ENCODE assay signal across 8 cellular contexts in the genomic region with DNA sequence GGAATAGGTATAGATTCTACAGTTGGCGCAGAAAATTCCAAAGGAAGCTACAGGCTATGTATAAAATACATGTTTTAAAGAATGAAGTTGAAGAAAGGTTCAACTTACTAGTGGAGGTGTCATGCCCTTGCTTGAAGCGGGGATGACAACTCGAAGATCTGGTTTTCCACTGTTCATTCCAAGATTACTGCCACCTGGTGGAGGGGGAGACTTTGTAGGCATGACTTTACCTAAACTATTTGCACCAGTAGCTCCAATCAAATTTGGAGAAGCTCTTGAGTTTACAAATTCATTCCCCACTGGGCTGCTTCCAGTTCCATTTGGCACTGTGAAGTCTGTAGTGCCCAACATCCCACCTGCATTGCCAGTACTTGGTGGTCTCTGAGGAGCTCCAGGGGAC.
A peak's percentile ranks its signal among the peaks of the same experiment; 100 is the strongest.
DNase-seq lines count a peak whose midpoint lies in the region; ATAC-seq and TF ChIP-seq lines count a peak whose summit lies in the region.
"Had no signal": no experiment of that assay in that cellular context is flagged by ENCODE, and none has a peak within 500 bp of the region (broad histone marks: within the 10 kb centered on the region; RNA-seq: fewer than 3 reads in every experiment).

No MANE protein-coding gene starts in this region.

- H3K36me3 ChIP-seq in vagina, result no peaks in the 10 kb centered on the region

- DNase-seq in ELF-1 (ENCODE audit: low read depth, low spot score) (peak; percentile 16), HPDE6-E6E7 (ENCODE audit: extremely low spot score) (peak; percentile 1), SW480 (ENCODE audit: low spot score) (peak; percentile 7), kidney tubule cell (ENCODE audit: low spot score) (peak; percentile 13), vagina (ENCODE audit: extremely low spot score in 2 of 2) (no peak)

- intact Hi-C loops in vagina (cut with DNase I), result no loop called here

- TF ChIP-seq CTCF in vagina (IDR thresholded peaks at IDR 0.05), result no peak

- no peaks in the 10 kb centered on the region for H3K9me3 ChIP-seq in vagina

- H3K4me3 ChIP-seq in vagina, result no peak overlapping the region

- ATAC-seq in GM18858 (IDR thresholded peaks at IDR 0.05; ENCODE audit: unreplicated experiment) (no peak), GM19023 (IDR thresholded peaks at IDR 0.05; ENCODE audit: unreplicated experiment) (no peak)
- ATAC-seq: naive thymus-derived CD8-positive, alpha-beta T cell had no signal

- H3K27me3 ChIP-seq in vagina, result no peaks in the 10 kb centered on the region

- H3K4me1 ChIP-seq in vagina, result no peaks in the 10 kb centered on the region

- H3K27ac ChIP-seq in vagina, result no peak overlapping the region

- TF ChIP-seq POLR2A in vagina (IDR thresholded peaks at IDR 0.05), result no peak

Comparison
In these comparisons a context has a peak if more than half of its experiments do, and no peak if none do; other contexts are left out.
1. DNase-seq: peak in ELF-1 (single experiment), HPDE6-E6E7 (single experiment), SW480 (single experiment) and kidney tubule cell (single experiment); none in vagina (0 of 2).